Comparison of ENCODE assay signal across 15 cellular contexts in genomic region chr7:56112244-56112643, GRCh38. TPM values are rescaled to one million over a fixed set of nuclear protein-coding genes. Genes with fewer than 3 reads are reported as not detected.
"Had no signal": no experiment of that assay in that cellular context is flagged by ENCODE, and none has a peak within 500 bp of the region (broad histone marks: within the 10 kb centered on the region; RNA-seq: fewer than 3 reads in every experiment).

No MANE protein-coding gene starts in this region.

RNA-seq across cellular contexts. Expression of gene NUPR2, which starts 4.0 kb away (rescaled TPM):
- total RNA-seq: hepatocyte, left cardiac atrium, left lobe of liver, left ventricle myocardium inferior, left ventricle myocardium superior, liver, lower lobe of right lung, lung microvascular endothelial cell, mesenteric fat pad, mesothelial cell of epicardium, mononuclear cell, myocyte had no signal
- polyA plus RNA-seq: hepatocyte, immature natural killer cell, keratinocyte, liver, mammary epithelial cell had no signal

RNA-seq across cellular contexts. Expression of gene PHKG1, which starts 19.5 kb away (rescaled TPM):
- total RNA-seq: hepatocyte had no signal
